8 cellular contexts compared by ENCODE assay signal in genomic region chr5:143001764-143002351, GRCh38.
DNase-seq lines count a peak whose midpoint lies in the region; ATAC-seq, FAIRE-seq and TF ChIP-seq lines count a peak whose summit lies in the region.

No MANE protein-coding gene starts in this region.

- no peak for FAIRE-seq in pancreas (lab: Jason Lieb, UNC)

- no peaks in the 10 kb centered on the region for H3K9me3 ChIP-seq in Peyer's patch
- no peaks in the 10 kb centered on the region for H3K9me3 ChIP-seq in pancreas

- no peak for TF ChIP-seq POLR2A in Peyer's patch (IDR thresholded peaks at IDR 0.05)

- ATAC-seq in pancreas = peak in 3 of 4 donors; percentile 14 to 26 (median 15)
- ATAC-seq in HG03139 (IDR thresholded peaks at IDR 0.05; ENCODE audit: unreplicated experiment) = no peak
- ATAC-seq in GM18867 (IDR thresholded peaks at IDR 0.05; ENCODE audit: unreplicated experiment) = no peak
- no peak for ATAC-seq in HG03039 (IDR thresholded peaks at IDR 0.05; ENCODE audit: unreplicated experiment)

- TF ChIP-seq CTCF in GM12865 (IDR thresholded peaks at IDR 0.05; ENCODE audit: insufficient read depth, low read depth, low read length, missing control alignments) = no peak
- no peak for TF ChIP-seq CTCF in Peyer's patch (IDR thresholded peaks at IDR 0.05)
- TF ChIP-seq CTCF in coronary artery (IDR thresholded peaks at IDR 0.05) = no peak
- no peak for TF ChIP-seq CTCF in pancreas (IDR thresholded peaks at IDR 0.05)

- H3K36me3 ChIP-seq in Peyer's patch (no peaks in the 10 kb centered on the region), pancreas (no peaks in the 10 kb centered on the region)

- peak; percentile 50 for DNase-seq in GM12865 (ENCODE audit: low read depth)
- no peak for DNase-seq in Peyer's patch
- no peak for DNase-seq in coronary artery (ENCODE audit: low spot score)
- DNase-seq in pancreas = no peak
- no peak for DNase-seq in HEK293T (ENCODE audit: extremely low spot score)

- WGBS in pancreas, 2 donors = 75 to 78% methylated on average over 8 of the region's 8 CpGs

- peak overlapping the region; percentile 64 to 82 (median 69) for H3K27ac ChIP-seq in Peyer's patch
- peak overlapping the region; percentile 28 to 50 for H3K27ac ChIP-seq in coronary artery
- peak overlapping the region in 2 of 4 donors; percentile 47 to 64 for H3K27ac ChIP-seq in pancreas

- H3K4me3 ChIP-seq in GM12865 (ENCODE audit: low read depth, low read length) (peak overlapping the region; percentile 9), Peyer's patch (no peak overlapping the region), coronary artery (peak overlapping the region; percentile 7), pancreas (no peak overlapping the region)

- CTCF ChIA-PET in HEK293T (lab: Yijun Ruan, JAX) = interaction anchor here (1.2 kb wide), 1 partner anchor 81 kb away, joined by 4 read pairs; no protein-coding TSS in a partner anchor

- POLR2A ChIA-PET in HEK293T (lab: Yijun Ruan, JAX) = no interaction called here

- H3K4me1 ChIP-seq in Peyer's patch (peaks cover 0 to 16% (median 5%) of the 10 kb centered on the region in 4 donors), pancreas (no peaks in the 10 kb centered on the region)

- H3K27me3 ChIP-seq in Peyer's patch (no peaks in the 10 kb centered on the region), pancreas (no peaks in the 10 kb centered on the region)

- intact Hi-C loops in pancreas (cut with DNase I) = no loop called here

TF ChIP-seq in HEK293T, 16 proteins besides CTCF, POLR2A, EP300 and RAD21:
- no peak for TF ChIP-seq HDGF (IDR thresholded peaks at IDR 0.05; ENCODE audit: borderline replicate concordance)
- TF ChIP-seq FOXM1 (IDR thresholded peaks at IDR 0.05; ENCODE audit: borderline replicate concordance) = no peak
- no peak for TF ChIP-seq ELF4 (IDR thresholded peaks at IDR 0.05)
- no peak for TF ChIP-seq NFRKB (IDR thresholded peaks at IDR 0.05)
- TF ChIP-seq L3MBTL2 (conservative IDR thresholded peaks at IDR 0.05) = no peak
- TF ChIP-seq SP1 (IDR thresholded peaks at IDR 0.05) = no peak
- TF ChIP-seq ZNF384 (IDR thresholded peaks at IDR 0.05) = no peak
- no peak for TF ChIP-seq TARDBP (IDR thresholded peaks at IDR 0.05)
- no peak for TF ChIP-seq CTBP1 (IDR thresholded peaks at IDR 0.05; ENCODE audit: borderline replicate concordance)
- TF ChIP-seq PKNOX1 (IDR thresholded peaks at IDR 0.05) = no peak
- TF ChIP-seq LEF1 (IDR thresholded peaks at IDR 0.05; ENCODE audit: borderline replicate concordance) = no peak
- TF ChIP-seq ARNT (IDR thresholded peaks at IDR 0.05) = no peak
- no peak for TF ChIP-seq SUZ12 (IDR thresholded peaks at IDR 0.05)
- no peak for TF ChIP-seq BHLHE40 (IDR thresholded peaks at IDR 0.05; ENCODE audit: borderline replicate concordance)

Comparison
In these comparisons a context has a peak if more than half of its experiments do, and no peak if none do; other contexts are left out.
1. H3K4me3 ChIP-seq: peak in GM12865 (single experiment) and coronary artery (single experiment); none in Peyer's patch (0 of 4) and pancreas (0 of 4).
2. ATAC-seq: peak in pancreas (3 of 4); none in HG03139 (single experiment), GM18867 (single experiment) and HG03039 (single experiment).